In genomic region chr14:105436891-105437722, GRCh38 we compare ENCODE assay signal across 1 cellular context.
TF ChIP-seq lines count a peak whose summit lies in the region.

No MANE protein-coding gene starts in this region.

TF ChIP-seq in K562, 482 proteins besides CTCF, POLR2A, EP300 and RAD21:
- 0 out of 2 replicates have a peak, but pooled peaks have one; percentile 52 for TF ChIP-seq POLR2G (IDR thresholded peaks at IDR 0.05; ENCODE audit: low read depth, low read length)
- no peak for TF ChIP-seq C11orf30 (IDR thresholded peaks at IDR 0.05; ENCODE audit: low read depth)
